8 cellular contexts compared by ENCODE assay signal in genomic region chr18:48949606-48950535, GRCh38. TPM values are rescaled to one million over a fixed set of nuclear protein-coding genes. Genes with fewer than 3 reads are reported as not detected.
DNase-seq lines count a peak whose midpoint lies in the region; ATAC-seq and TF ChIP-seq lines count a peak whose summit lies in the region.

No MANE protein-coding gene starts in this region.

- in situ Hi-C loops in KBM-7 (cut with MboI; ENCODE audit: low pct_unique_long_range_greater_than_20kb, low sequenced_read_pairs) = no loop called here

- CTCF ChIA-PET in activated B cell treated with CpG ODN at 0.5 μM for 24 hours (lab: Charles Lee) = no interaction called here

- DNase-seq in ELF-1 (ENCODE audit: low read depth, low spot score) (peak; percentile 82), KBM-7 (peak; percentile 48), activated B cell treated with CpG ODN at 0.5 μM for 24 hours (peak; percentile 42), erythroblast (lab: John Stamatoyannopoulos, UW) (peak; percentile 22 to 31), kidney glomerular epithelial cell (lab: John Stamatoyannopoulos, UW) (no peak), HuH-7 (ENCODE audit: low spot score) (no peak)
- DNase-seq in natural killer cell treated with Interleukin-12 subunit alpha and Interleukin-12 subunit beta and Interleukin-15 and Interleukin-18, amount 100 ng/mL, for 72 hours (ENCODE audit: low spot score) = no peak

- intact Hi-C loops in activated B cell treated with CpG ODN at 0.5 μM for 24 hours (cut with micrococcal nuclease) = loop anchor here (1.0 to 5.0 kb wide), 8 partner anchors 22 to 1337 kb away; partner anchors contain the start of genes C18orf32 and CXXC1

- POLR2A ChIA-PET in activated B cell treated with CpG ODN at 0.5 μM for 24 hours (lab: Charles Lee) = interaction anchor here (1.2 to 2.7 kb wide), 5 partner anchors 9 to 148 kb away, joined by 4 to 12 read pairs (median 9); no protein-coding TSS in a partner anchor

- peaks cover 44% of the 10 kb centered on the region for H3K4me1 Mint-ChIP-seq in activated B cell treated with CpG ODN at 0.5 μM for 24 hours
- peaks cover 33 to 35% of the 10 kb centered on the region in 2 donors for H3K4me1 Mint-ChIP-seq in natural killer cell treated with Interleukin-12 subunit alpha and Interleukin-12 subunit beta and Interleukin-15 and Interleukin-18, amount 100 ng/mL, for 72 hours (ENCODE audit: low read depth in 2 of 2)

- ATAC-seq in activated B cell treated with CpG ODN at 0.5 μM for 24 hours (ENCODE audit: low read depth) (no peak), HG03469 (IDR thresholded peaks at IDR 0.05; ENCODE audit: unreplicated experiment) (no peak)
- ATAC-seq in natural killer cell treated with Interleukin-12 subunit alpha and Interleukin-12 subunit beta and Interleukin-15 and Interleukin-18, amount 100 ng/mL, for 72 hours = no peak

- H3K9me3 Mint-ChIP-seq in activated B cell treated with CpG ODN at 0.5 μM for 24 hours = no peaks in the 10 kb centered on the region
- no peaks in the 10 kb centered on the region for H3K9me3 Mint-ChIP-seq in natural killer cell treated with Interleukin-12 subunit alpha and Interleukin-12 subunit beta and Interleukin-15 and Interleukin-18, amount 100 ng/mL, for 72 hours

- no peak for TF ChIP-seq POLR2A in erythroblast (IDR thresholded peaks at IDR 0.05; ENCODE audit: low read length)

- H3K4me3 Mint-ChIP-seq in activated B cell treated with CpG ODN at 0.5 μM for 24 hours = peak overlapping the region; percentile 91
- H3K4me3 Mint-ChIP-seq in natural killer cell treated with Interleukin-12 subunit alpha and Interleukin-12 subunit beta and Interleukin-15 and Interleukin-18, amount 100 ng/mL, for 72 hours = peak overlapping the region; percentile 96

- H3K27me3 Mint-ChIP-seq in activated B cell treated with CpG ODN at 0.5 μM for 24 hours = no peaks in the 10 kb centered on the region
- no peaks in the 10 kb centered on the region for H3K27me3 Mint-ChIP-seq in natural killer cell treated with Interleukin-12 subunit alpha and Interleukin-12 subunit beta and Interleukin-15 and Interleukin-18, amount 100 ng/mL, for 72 hours

- H3K36me3 Mint-ChIP-seq in activated B cell treated with CpG ODN at 0.5 μM for 24 hours (ENCODE audit: low read depth) = peaks cover 16% of the 10 kb centered on the region
- H3K36me3 Mint-ChIP-seq in natural killer cell treated with Interleukin-12 subunit alpha and Interleukin-12 subunit beta and Interleukin-15 and Interleukin-18, amount 100 ng/mL, for 72 hours = peaks cover 22% of the 10 kb centered on the region

- no peak for TF ChIP-seq CTCF in activated B cell treated with CpG ODN at 0.5 μM for 24 hours (IDR thresholded peaks at IDR 0.05)

- peak overlapping the region; percentile 79 for H3K27ac Mint-ChIP-seq in activated B cell treated with CpG ODN at 0.5 μM for 24 hours
- H3K27ac Mint-ChIP-seq in natural killer cell treated with Interleukin-12 subunit alpha and Interleukin-12 subunit beta and Interleukin-15 and Interleukin-18, amount 100 ng/mL, for 72 hours = peak overlapping the region; percentile 75 to 81

RNA-seq across cellular contexts. Expression of gene SMAD7, which starts 0.9 kb away (rescaled TPM):
- 6.8 and 6.9 TPM in 2 replicates for total RNA-seq in activated B cell treated with CpG ODN at 0.5 μM for 24 hours
- 10 to 100 TPM; 49.1 to 85.8 TPM for total RNA-seq in natural killer cell treated with Interleukin-12 subunit alpha and Interleukin-12 subunit beta and Interleukin-15 and Interleukin-18, amount 100 ng/mL, for 72 hours

Comparison
In these comparisons a context has a peak if more than half of its experiments do, and no peak if none do; other contexts are left out.
1. DNase-seq: peak in ELF-1 (single experiment), KBM-7 (single experiment), activated B cell treated with CpG ODN at 0.5 μM for 24 hours (single experiment) and erythroblast (2 of 2); none in natural killer cell treated with Interleukin-12 subunit alpha and Interleukin-12 subunit beta and Interleukin-15 and Interleukin-18, amount 100 ng/mL, for 72 hours (single experiment), kidney glomerular epithelial cell (single experiment) and HuH-7 (single experiment).